In the genomic region with DNA sequence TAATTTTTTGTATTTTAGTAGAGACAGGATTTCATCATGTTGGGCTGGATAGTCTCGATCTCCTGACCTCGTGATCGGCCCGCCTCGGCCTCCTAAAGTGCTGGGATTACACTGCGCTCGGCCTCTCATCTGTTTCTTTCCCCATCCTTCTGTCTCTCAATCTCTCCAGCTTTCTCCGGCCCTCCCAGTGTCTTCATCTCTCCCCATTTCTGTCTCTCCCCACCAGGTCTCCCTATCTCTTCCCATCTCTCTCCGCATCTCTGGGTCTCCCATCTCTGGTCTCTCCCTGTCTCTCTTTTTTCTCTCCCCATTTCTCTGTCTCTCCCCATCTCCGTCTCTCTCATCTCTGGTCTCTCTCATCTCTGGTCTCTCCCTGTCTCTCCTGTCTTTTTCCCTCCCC, we compare ENCODE assay signal across 7 cellular contexts. TPM values are rescaled to one million over a fixed set of nuclear protein-coding genes. Genes with fewer than 3 reads are reported as not detected.
A peak's percentile ranks its signal among the peaks of the same experiment; 100 is the strongest.
DNase-seq lines count a peak whose midpoint lies in the region; ATAC-seq and TF ChIP-seq lines count a peak whose summit lies in the region.
"Had no signal": no experiment of that assay in that cellular context is flagged by ENCODE, and none has a peak within 500 bp of the region (broad histone marks: within the 10 kb centered on the region; RNA-seq: fewer than 3 reads in every experiment).

No MANE protein-coding gene starts in this region.

- no peak overlapping the region for H3K27ac ChIP-seq in CD8-positive, alpha-beta memory T cell (ENCODE audit: low read depth, low read length)
- H3K27ac ChIP-seq in VCaP (peak overlapping the region; percentile 23; the same call in 1 of the 2 replicates), muscle layer of colon (ENCODE audit: low read depth, low read length) (no peak overlapping the region)

- peaks cover 0 to under 1% (median 0%) of the 10 kb centered on the region in 3 donors for H3K36me3 Mint-ChIP-seq in CD8-positive, alpha-beta memory T cell

- ATAC-seq in HG03432 (IDR thresholded peaks at IDR 0.05; ENCODE audit: unreplicated experiment), result no peak

- H3K4me3 Mint-ChIP-seq in CD8-positive, alpha-beta memory T cell, result no peak overlapping the region

- H3K27ac Mint-ChIP-seq in CD8-positive, alpha-beta memory T cell, result no peak overlapping the region

- H3K27me3 ChIP-seq in CD8-positive, alpha-beta memory T cell (ENCODE audit: insufficient read depth, low read length, poor library complexity, severe bottlenecking), result peaks cover 7% of the 10 kb centered on the region
- no peaks in the 10 kb centered on the region for H3K27me3 ChIP-seq in muscle layer of colon (ENCODE audit: control insufficient read depth in 1 of 2, insufficient read depth in 2 of 2, low read length in 2 of 2)

- peaks cover 8 to 10% (median 10%) of the 10 kb centered on the region in 3 donors for H3K4me1 Mint-ChIP-seq in CD8-positive, alpha-beta memory T cell

- no peak for DNase-seq in CD8-positive, alpha-beta memory T cell
- no peak for DNase-seq in globus pallidus (ENCODE audit: low spot score)
- no peak for DNase-seq in activated CD4-positive, alpha-beta T cell treated with anti-CD3 and anti-CD28 coated beads, Interleukin-2, amount 50 U/mL, for 1 hour

- POLR2A ChIA-PET in CD8-positive, alpha-beta memory T cell (lab: Charles Lee), result no interaction called here

- no peaks in the 10 kb centered on the region for H3K36me3 ChIP-seq in CD8-positive, alpha-beta memory T cell (ENCODE audit: insufficient read depth, low read length)
- H3K36me3 ChIP-seq in muscle layer of colon (ENCODE audit: insufficient read depth, low read length), result no peaks in the 10 kb centered on the region

- H3K9me3 Mint-ChIP-seq in CD8-positive, alpha-beta memory T cell, result no peaks in the 10 kb centered on the region

- peaks cover 8 to 13% of the 10 kb centered on the region in 2 donors for H3K27me3 Mint-ChIP-seq in CD8-positive, alpha-beta memory T cell

- CTCF ChIA-PET in CD8-positive, alpha-beta memory T cell (lab: Charles Lee), result interaction anchor here (0.9 to 6.1 kb wide), 6 partner anchors 10 to 111 kb away, joined by 3 to 31 read pairs (median 6); no protein-coding TSS in a partner anchor

- H3K4me1 ChIP-seq in CD8-positive, alpha-beta memory T cell (ENCODE audit: insufficient read depth, low read length), result peaks cover 28% of the 10 kb centered on the region
- peaks cover 20% of the 10 kb centered on the region for H3K4me1 ChIP-seq in muscle layer of colon (ENCODE audit: insufficient read depth, low read length)

- no peak for TF ChIP-seq CTCF in VCaP (conservative IDR thresholded peaks at IDR 0.05)

- H3K9me3 ChIP-seq in CD8-positive, alpha-beta memory T cell (ENCODE audit: low read length), result no peaks in the 10 kb centered on the region
- H3K9me3 ChIP-seq in muscle layer of colon (ENCODE audit: low read length), result no peaks in the 10 kb centered on the region

- H3K9ac ChIP-seq in muscle layer of colon (ENCODE audit: low read length), result peak overlapping the region; percentile 39

- H3K4me3 ChIP-seq in CD8-positive, alpha-beta memory T cell (ENCODE audit: low read length), result peak overlapping the region; percentile 47
- H3K4me3 ChIP-seq in muscle layer of colon (ENCODE audit: low read depth in 1 of 2, low read length in 2 of 2), result peak overlapping the region; percentile 31 to 35

RNA-seq across cellular contexts. Expression of gene NFIX, which starts 12.2 kb away (rescaled TPM):
- 1 to 10 TPM; 2.3 to 2.8 TPM for total RNA-seq in CD8-positive, alpha-beta memory T cell
- polyA plus RNA-seq in CD8-positive, alpha-beta memory T cell, result 0.94 TPM

RNA-seq across cellular contexts. Expression of gene DAND5, which starts 13.7 kb away (rescaled TPM):
- not detected for total RNA-seq in CD8-positive, alpha-beta memory T cell
- polyA plus RNA-seq in CD8-positive, alpha-beta memory T cell, result not detected
- total RNA-seq: Daoy had no signal

RNA-seq across cellular contexts. Expression of gene GADD45GIP1, which starts 26.1 kb away (rescaled TPM):
- total RNA-seq in CD8-positive, alpha-beta memory T cell, result 10 to 100 TPM; 37.3 to 38.6 TPM
- polyA plus RNA-seq in CD8-positive, alpha-beta memory T cell, result 64.1 TPM

RNA-seq across cellular contexts. Expression of gene RAD23A, which starts 37.4 kb away (rescaled TPM):
- total RNA-seq in CD8-positive, alpha-beta memory T cell, result 100 to 1,000 TPM; 227 to 230 TPM
- polyA plus RNA-seq in CD8-positive, alpha-beta memory T cell, result 115 TPM

RNA-seq across cellular contexts. Expression of gene CALR, which starts 44.7 kb away (rescaled TPM):
- 100 to 1,000 TPM; 832 to 843 TPM for total RNA-seq in CD8-positive, alpha-beta memory T cell
- polyA plus RNA-seq in CD8-positive, alpha-beta memory T cell, result 174 TPM
